In the genomic region with DNA sequence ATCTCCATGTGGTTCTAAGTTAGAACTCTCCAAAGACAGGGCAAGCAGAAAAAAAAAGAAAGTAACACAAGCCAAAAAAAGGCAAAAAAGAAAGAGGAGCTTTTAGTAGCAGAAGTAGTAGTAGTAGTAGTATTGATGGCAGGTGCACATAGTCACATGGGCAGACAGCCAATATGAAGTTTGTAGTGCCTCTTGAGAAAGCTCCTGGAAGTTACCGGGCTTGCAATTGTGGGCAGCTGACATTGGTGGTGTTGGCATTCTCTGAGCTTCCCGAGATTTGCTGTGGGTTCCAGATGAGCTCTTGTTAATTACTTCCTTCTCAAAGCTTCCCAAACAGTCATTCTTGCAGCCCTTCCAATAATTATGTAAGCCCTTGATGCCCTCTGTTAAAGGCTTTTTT, we compare ENCODE assay signal across 13 cellular contexts.
A peak's percentile ranks its signal among the peaks of the same experiment; 100 is the strongest.
DNase-seq lines count a peak whose midpoint lies in the region.
"Had no signal": no experiment of that assay in that cellular context is flagged by ENCODE, and none has a peak within 500 bp of the region (broad histone marks: within the 10 kb centered on the region; RNA-seq: fewer than 3 reads in every experiment).

No MANE protein-coding gene starts in this region.

- peak; percentile 62 for DNase-seq in DMS79 (lab: John Stamatoyannopoulos, UW)
- DNase-seq in NCI-H1105 (lab: John Stamatoyannopoulos, UW), result peak; percentile 84
- peak; percentile 41 for DNase-seq in NCI-H2196 treated with DMSO at 0.1 percent for 48 hours (lab: John Stamatoyannopoulos, UW; ENCODE audit: unreplicated experiment)
- DNase-seq in RPMI8226, result peak; percentile 92
- no peak for DNase-seq in central memory CD4-positive, alpha-beta T cell
- DNase-seq in ecto neural progenitor cell (ENCODE audit: low spot score), result no peak
- no peak for DNase-seq in mesenteric fat pad (ENCODE audit: low spot score)
- DNase-seq: ACHN, HFFc6, NCI-H2081, NCI-H524 treated with DMSO at 0.1 percent for 48 hours, SJCRH30, T-helper 17 cell had no signal

Comparison
In these comparisons a context has a peak if more than half of its experiments do, and no peak if none do; other contexts are left out.
1. DNase-seq: peak in DMS79 (single experiment), NCI-H1105 (single experiment), NCI-H2196 treated with DMSO at 0.1 percent for 48 hours (single experiment) and RPMI8226 (single experiment); none in central memory CD4-positive, alpha-beta T cell (single experiment), ecto neural progenitor cell (single experiment) and mesenteric fat pad (single experiment).